8 cellular contexts compared by ENCODE assay signal in genomic region chr2:62456721-62457539, GRCh38. TPM values are rescaled to one million over a fixed set of nuclear protein-coding genes. Genes with fewer than 3 reads are reported as not detected.
A peak's percentile ranks its signal among the peaks of the same experiment; 100 is the strongest.
DNase-seq lines count a peak whose midpoint lies in the region; ATAC-seq and TF ChIP-seq lines count a peak whose summit lies in the region.

No MANE protein-coding gene starts in this region.

- H3K27me3 ChIP-seq in duodenal mucosa (ENCODE audit: control insufficient read depth in 1 of 2, insufficient read depth in 2 of 2, low read length in 2 of 2) (no peaks in the 10 kb centered on the region), lower lobe of right lung (ENCODE audit: low read depth) (no peaks in the 10 kb centered on the region)

- no peaks in the 10 kb centered on the region for H3K27me3 Mint-ChIP-seq in activated CD4-positive, alpha-beta memory T cell treated with anti-CD3 and anti-CD28 coated beads, Interleukin-2, amount 10 ng/mL, durations not matched to agents 7 days and 5 days

- H3K4me3 ChIP-seq in duodenal mucosa (ENCODE audit: low read depth in 1 of 2, low read length in 2 of 2) (peak overlapping the region; percentile 78 to 79), lower lobe of right lung (peak overlapping the region; percentile 67)

- TF ChIP-seq CTCF in lower lobe of right lung (IDR thresholded peaks at IDR 0.05): peak; percentile 96

- ATAC-seq in GM18873 (IDR thresholded peaks at IDR 0.05; ENCODE audit: low FRiP score, unreplicated experiment) (peak; percentile 75), HG03108 (IDR thresholded peaks at IDR 0.05; ENCODE audit: unreplicated experiment) (peak; percentile 86), lower lobe of right lung (peak; percentile 94 to 97)

- peak overlapping the region; percentile 41 for H3K4me3 Mint-ChIP-seq in activated CD4-positive, alpha-beta memory T cell treated with anti-CD3 and anti-CD28 coated beads, Interleukin-2, amount 10 ng/mL, durations not matched to agents 7 days and 5 days

- H3K9me3 ChIP-seq in duodenal mucosa (ENCODE audit: control insufficient read depth in 1 of 2, low read length in 2 of 2) (no peaks in the 10 kb centered on the region), lower lobe of right lung (no peaks in the 10 kb centered on the region)

- no peaks in the 10 kb centered on the region for H3K9me3 Mint-ChIP-seq in activated CD4-positive, alpha-beta memory T cell treated with anti-CD3 and anti-CD28 coated beads, Interleukin-2, amount 10 ng/mL, durations not matched to agents 7 days and 5 days

- DNase-seq in Ammon's horn (ENCODE audit: low spot score) (peak; percentile 58), NCI-H524 (lab: John Stamatoyannopoulos, UW) (peak; percentile 32 to 63), lower lobe of right lung (peak; percentile 79)
- peak; percentile 67 for DNase-seq in activated CD4-positive, alpha-beta memory T cell treated with anti-CD3 and anti-CD28 coated beads, Interleukin-2, amount 10 ng/mL, durations not matched to agents 7 days and 5 days
- peak; percentile 57 to 66 for DNase-seq in stimulated activated CD4-positive, alpha-beta T cell treated with anti-CD3 and anti-CD28 coated beads, Interleukin-4, amount 100 ng/mL, for 48 hours (ENCODE audit: low read depth in 2 of 2)

- intact Hi-C loops in lower lobe of right lung (cut with DNase I): loop anchor here (2.0 kb wide), 1 partner anchor 318 kb away; no protein-coding TSS in a partner anchor

- no peak overlapping the region for H3K27ac Mint-ChIP-seq in activated CD4-positive, alpha-beta memory T cell treated with anti-CD3 and anti-CD28 coated beads, Interleukin-2, amount 10 ng/mL, durations not matched to agents 7 days and 5 days

- no peaks in the 10 kb centered on the region for H3K36me3 Mint-ChIP-seq in activated CD4-positive, alpha-beta memory T cell treated with anti-CD3 and anti-CD28 coated beads, Interleukin-2, amount 10 ng/mL, durations not matched to agents 7 days and 5 days (ENCODE audit: low read depth)

- POLR2A ChIA-PET in activated CD4-positive, alpha-beta memory T cell treated with anti-CD3 and anti-CD28 coated beads, Interleukin-2, amount 10 ng/mL, durations not matched to agents 7 days and 5 days (lab: Charles Lee): interaction anchor here (0.9 kb wide), 2 partner anchors 19 to 48 kb away, joined by 3 read pairs; no protein-coding TSS in a partner anchor

- H3K4me1 ChIP-seq in duodenal mucosa (ENCODE audit: control insufficient read depth in 1 of 2, insufficient read depth in 2 of 2, low read length in 2 of 2) (peaks cover 3 to 11% of the 10 kb centered on the region in 2 donors), lower lobe of right lung (no peaks in the 10 kb centered on the region)

- H3K4me1 Mint-ChIP-seq in activated CD4-positive, alpha-beta memory T cell treated with anti-CD3 and anti-CD28 coated beads, Interleukin-2, amount 10 ng/mL, durations not matched to agents 7 days and 5 days: peaks cover 3% of the 10 kb centered on the region

- H3K36me3 ChIP-seq in duodenal mucosa (ENCODE audit: control insufficient read depth in 1 of 2, insufficient read depth in 2 of 2, low read length in 2 of 2) (no peaks in the 10 kb centered on the region), lower lobe of right lung (no peaks in the 10 kb centered on the region)

- peak overlapping the region in 1 of 2 donors; percentile 60 for H3K9ac ChIP-seq in duodenal mucosa (ENCODE audit: low read depth in 1 of 2, low read length in 2 of 2)

- CTCF ChIA-PET in activated CD4-positive, alpha-beta memory T cell treated with anti-CD3 and anti-CD28 coated beads, Interleukin-2, amount 10 ng/mL, durations not matched to agents 7 days and 5 days (lab: Charles Lee): interaction anchor here (0.6 to 3.9 kb wide), 31 partner anchors 10 to 1775 kb away, joined by 3 to 59 read pairs (median 3); no protein-coding TSS in a partner anchor

- H3K27ac ChIP-seq in duodenal mucosa (ENCODE audit: low read depth, low read length) (peak overlapping the region; percentile 30), lower lobe of right lung (peak overlapping the region; percentile 78)

RNA-seq across cellular contexts. Expression of gene TMEM17, which starts 49.1 kb away (rescaled TPM):
- total RNA-seq in activated CD4-positive, alpha-beta memory T cell treated with anti-CD3 and anti-CD28 coated beads, Interleukin-2, amount 10 ng/mL, durations not matched to agents 7 days and 5 days: under 1 TPM in 1 of 2 experiments, not detected in 1; 0.13 TPM
- total RNA-seq in lower lobe of right lung: 1.8 TPM

Comparison
In these comparisons a context has a peak if more than half of its experiments do, and no peak if none do; other contexts are left out.
1. Peak in every context shown above with its lines: DNase-seq, ATAC-seq, H3K4me3 ChIP-seq and H3K27ac ChIP-seq.